In the genomic region with DNA sequence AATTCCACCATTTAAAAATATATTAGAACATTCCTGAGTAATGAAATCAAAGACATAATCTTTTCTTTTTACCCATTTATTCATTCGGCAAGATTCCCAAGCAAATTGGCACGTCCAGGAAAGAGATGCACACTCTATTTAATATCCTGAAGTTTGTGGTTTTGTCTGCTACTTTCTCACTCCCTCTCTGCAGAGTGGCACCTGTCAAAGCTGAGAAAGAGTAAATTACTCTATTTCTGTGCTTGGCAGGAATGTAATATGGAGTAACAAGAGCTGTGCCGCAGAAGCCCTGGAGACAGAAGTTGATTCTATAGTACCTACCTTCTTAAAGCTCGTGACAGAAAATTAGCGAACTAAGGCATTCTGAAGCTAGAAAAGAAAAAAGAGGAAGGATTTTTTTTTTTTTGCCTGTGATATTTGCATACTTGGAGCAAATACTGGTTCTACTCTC, we compare ENCODE assay signal across 9 cellular contexts. TPM values are rescaled to one million over a fixed set of nuclear protein-coding genes. Genes with fewer than 3 reads are reported as not detected.
DNase-seq lines count a peak whose midpoint lies in the region; ATAC-seq, FAIRE-seq and TF ChIP-seq lines count a peak whose summit lies in the region.
"Had no signal": no experiment of that assay in that cellular context is flagged by ENCODE, and none has a peak within 500 bp of the region (broad histone marks: within the 10 kb centered on the region; RNA-seq: fewer than 3 reads in every experiment).

No MANE protein-coding gene starts in this region.

- H3K4me3 Mint-ChIP-seq in activated T-cell treated with anti-CD3 and anti-CD28 coated beads, Interleukin-2, amount 50 U/mL, for 24 hours: no peak overlapping the region

- no peaks in the 10 kb centered on the region for H3K9me3 ChIP-seq in keratinocyte (ENCODE audit: control insufficient read depth, low read depth, low read length)

- no peak overlapping the region for H2AFZ ChIP-seq in keratinocyte (ENCODE audit: control insufficient read depth, low read length)

- dilution Hi-C loops in keratinocyte (cut with MboI; ENCODE audit: extremely low pct_ligation_motif_present, low sequenced_read_pairs): no loop called here

- peak overlapping the region in 2 of 3 experiments; percentile 40 to 50 for H3K4me3 ChIP-seq in keratinocyte (ENCODE audit: control insufficient read depth in 2 of 3, extremely low read depth in 1 of 3, insufficient read depth in 2 of 3, low read depth in 1 of 3, low read length in 3 of 3)

- H3K4me2 ChIP-seq in keratinocyte (ENCODE audit: control insufficient read depth, extremely low read depth, insufficient read depth, low read depth, low read length): peak overlapping the region; percentile 76

- no peaks in the 10 kb centered on the region for H3K9me3 Mint-ChIP-seq in activated T-cell treated with anti-CD3 and anti-CD28 coated beads, Interleukin-2, amount 50 U/mL, for 24 hours

- no peak overlapping the region for H3K27ac Mint-ChIP-seq in activated T-cell treated with anti-CD3 and anti-CD28 coated beads, Interleukin-2, amount 50 U/mL, for 24 hours

- H3K4me1 ChIP-seq in keratinocyte (ENCODE audit: control insufficient read depth, extremely low read depth, insufficient read depth, low read length): peaks cover 25% of the 10 kb centered on the region

- H3K36me3 Mint-ChIP-seq in activated T-cell treated with anti-CD3 and anti-CD28 coated beads, Interleukin-2, amount 50 U/mL, for 24 hours (ENCODE audit: low read depth): peaks cover 12% of the 10 kb centered on the region

- H3K9ac ChIP-seq in keratinocyte (ENCODE audit: control insufficient read depth, extremely low read depth, insufficient read depth, low read length): no peak overlapping the region

- peaks cover 0 to 2% of the 10 kb centered on the region in 2 experiments for H3K36me3 ChIP-seq in keratinocyte (ENCODE audit: control insufficient read depth in 2 of 2, extremely low read depth in 1 of 2, insufficient read depth in 2 of 2, low read length in 2 of 2)

- no peak for TF ChIP-seq CTCF in keratinocyte (optimal IDR thresholded peaks at IDR 0.05 in 1 of 3, IDR thresholded peaks at IDR 0.05 in 1 of 3, conservative IDR thresholded peaks at IDR 0.05 in 1 of 3; ENCODE audit: extremely low read depth in 1 of 3, insufficient read depth in 2 of 3, low read length in 3 of 3)

- H3K9me1 ChIP-seq in keratinocyte (ENCODE audit: control insufficient read depth, extremely low read depth, insufficient read depth, low read length): no peaks in the 10 kb centered on the region

- peaks cover 48% of the 10 kb centered on the region for H3K79me2 ChIP-seq in keratinocyte (ENCODE audit: control insufficient read depth, insufficient read depth, low read length)

- no peaks in the 10 kb centered on the region for H3K27me3 Mint-ChIP-seq in activated T-cell treated with anti-CD3 and anti-CD28 coated beads, Interleukin-2, amount 50 U/mL, for 24 hours

- no peaks in the 10 kb centered on the region for H4K20me1 ChIP-seq in keratinocyte (ENCODE audit: control insufficient read depth, extremely low read depth, insufficient read depth, low read length)

- H3K27ac ChIP-seq in keratinocyte (ENCODE audit: control insufficient read depth, insufficient read depth, low read length): no peak overlapping the region

- H3K4me1 Mint-ChIP-seq in activated T-cell treated with anti-CD3 and anti-CD28 coated beads, Interleukin-2, amount 50 U/mL, for 24 hours (ENCODE audit: low read depth): peaks cover 15% of the 10 kb centered on the region

- no peaks in the 10 kb centered on the region for H3K27me3 ChIP-seq in keratinocyte (ENCODE audit: control insufficient read depth, extremely low read depth, insufficient read depth, low read length)

- ATAC-seq in GM18498 (IDR thresholded peaks at IDR 0.05; ENCODE audit: unreplicated experiment) (peak; percentile 77), HG02759 (IDR thresholded peaks at IDR 0.05; ENCODE audit: unreplicated experiment) (peak; percentile 66)
- ATAC-seq: HCT116 had no signal

- DNase-seq in NOMO-1 treated with DMSO at 0.1 percent for 48 hours (lab: John Stamatoyannopoulos, UW; ENCODE audit: unreplicated experiment) (peak; percentile 80), keratinocyte (ENCODE audit: low read depth, low spot score) (no peak), NCI-H187 treated with DMSO at 0.1 percent for 48 hours (lab: John Stamatoyannopoulos, UW) (no peak), NCI-H446 treated with DMSO at 0.1 percent for 48 hours (lab: John Stamatoyannopoulos, UW) (no peak), NCI-H1436 treated with DMSO at 0.1 percent for 48 hours (lab: John Stamatoyannopoulos, UW) (no peak)
- no peak for DNase-seq in activated T-cell treated with anti-CD3 and anti-CD28 coated beads, Interleukin-2, amount 50 U/mL, for 24 hours

- FAIRE-seq in keratinocyte (lab: Jason Lieb, UNC): peak; percentile 60

RNA-seq across cellular contexts. Expression of a gene that starts 5.5 kb away (rescaled TPM):
- polyA plus RNA-seq in keratinocyte: 13.8 to 23.2 TPM (median 16.8 TPM) in 3 replicates
- polyA plus RNA-seq in keratinocyte (2011; ENCODE audit: low read depth): 2.3 TPM
- polyA plus RNA-seq in keratinocyte (2011; cell fraction: cytosol; rRNA removed): 10.2 and 24.0 TPM in 2 replicates
- polyA plus RNA-seq in keratinocyte (2011; cell fraction: nucleus; rRNA removed): 14.7 and 19.3 TPM in 2 replicates
- polyA plus RNA-seq in keratinocyte (2012; ENCODE audit: low replicate concordance): 3.2 and 8.4 TPM in 2 replicates
- polyA minus RNA-seq in keratinocyte: 5.4 to 25.1 TPM (median 15.7 TPM) in 3 replicates
- 13.8 TPM for polyA minus RNA-seq in keratinocyte (2011; cell fraction: cytosol; rRNA and poly(A)+ RNA removed)
- 17.7 and 29.1 TPM in 2 replicates for polyA minus RNA-seq in keratinocyte (2011; cell fraction: nucleus; rRNA and poly(A)+ RNA removed)

RNA-seq across cellular contexts. Expression of a gene that starts 5.6 kb away (rescaled TPM):
- 37.1 to 39.8 TPM (median 38.3 TPM) in 3 replicates for polyA plus RNA-seq in keratinocyte
- 6.9 TPM for polyA plus RNA-seq in keratinocyte (2011; ENCODE audit: low read depth)
- polyA plus RNA-seq in keratinocyte (2011; cell fraction: cytosol; rRNA removed): 32.7 and 61.2 TPM in 2 replicates
- polyA plus RNA-seq in keratinocyte (2011; cell fraction: nucleus; rRNA removed): 30.7 and 36.7 TPM in 2 replicates
- 24.8 and 26.7 TPM in 2 replicates for polyA plus RNA-seq in keratinocyte (2012; ENCODE audit: low replicate concordance)
- polyA minus RNA-seq in keratinocyte: 15.1 to 29.9 TPM (median 26.2 TPM) in 3 replicates
- polyA minus RNA-seq in keratinocyte (2011; cell fraction: cytosol; rRNA and poly(A)+ RNA removed): 19.4 TPM
- 9.4 and 15.5 TPM in 2 replicates for polyA minus RNA-seq in keratinocyte (2011; cell fraction: nucleus; rRNA and poly(A)+ RNA removed)
